Comparison of ENCODE assay signal across 2 cellular contexts in genomic region chr4:97394653-97395052, GRCh38.
TF ChIP-seq lines count a peak whose summit lies in the region.

No MANE protein-coding gene starts in this region.

TF ChIP-seq in HCT116, 20 proteins besides CTCF, POLR2A, EP300 and RAD21:
- TF ChIP-seq MAX (IDR thresholded peaks at IDR 0.05) (0 out of 2 replicates have a peak, but pooled peaks have one; percentile 19), JUND (IDR thresholded peaks at IDR 0.05) (peak; percentile 70), SIN3A (IDR thresholded peaks at IDR 0.05; ENCODE audit: low read depth) (no peak), FOSL1 (IDR thresholded peaks at IDR 0.05; ENCODE audit: low read depth) (peak; percentile 83), TCF7L2 (IDR thresholded peaks at IDR 0.05; ENCODE audit: borderline replicate concordance, extremely low read depth, insufficient read depth, insufficient read length) (no peak), SRF (IDR thresholded peaks at IDR 0.05; ENCODE audit: low read depth) (0 out of 2 replicates have a peak, but pooled peaks have one; percentile 46), SP1 (IDR thresholded peaks at IDR 0.05; ENCODE audit: low read depth) (peak; percentile 57), CBX3 (IDR thresholded peaks at IDR 0.05; ENCODE audit: low read depth) (peak; percentile 32; the same call in 1 of the 2 replicates)

TF ChIP-seq in endothelial cell of umbilical vein, 7 proteins besides CTCF, POLR2A, EP300 and RAD21:
- TF ChIP-seq FOS (IDR thresholded peaks at IDR 0.05; ENCODE audit: borderline replicate concordance, insufficient read depth, low read length) (peak; percentile 32), JUN (IDR thresholded peaks at IDR 0.05; ENCODE audit: borderline replicate concordance, insufficient read depth, insufficient read length, low read depth) (no peak), POLR2AphosphoS5 (IDR thresholded peaks at IDR 0.05; ENCODE audit: insufficient read depth, low read depth, low read length) (no peak), MYC (IDR thresholded peaks at IDR 0.05; ENCODE audit: low read depth, low read length) (no peak)
